In the genomic region with DNA sequence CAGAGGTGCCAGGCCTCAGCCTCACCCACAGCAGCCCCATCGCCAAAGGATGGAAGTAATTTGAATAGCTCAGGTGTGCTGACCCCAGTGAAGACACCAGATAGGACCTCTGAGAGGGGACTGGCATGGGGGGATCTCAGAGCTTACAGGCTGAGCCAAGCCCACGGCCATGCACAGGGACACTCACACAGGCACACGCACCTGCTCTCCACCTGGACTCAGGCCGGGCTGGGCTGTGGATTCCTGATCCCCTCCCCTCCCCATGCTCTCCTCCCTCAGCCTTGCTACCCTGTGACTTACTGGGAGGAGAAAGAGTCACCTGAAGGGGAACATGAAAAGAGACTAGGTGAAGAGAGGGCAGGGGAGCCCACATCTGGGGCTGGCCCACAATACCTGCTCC, we compare ENCODE assay signal across 1 cellular context.
TF ChIP-seq lines count a peak whose summit lies in the region.

No MANE protein-coding gene starts in this region.

TF ChIP-seq in GM23338, 12 proteins besides CTCF, POLR2A, EP300 and RAD21:
- TF ChIP-seq JUNB (IDR thresholded peaks at IDR 0.05; ENCODE audit: unreplicated experiment) = no peak
- TF ChIP-seq, protein P1, sequence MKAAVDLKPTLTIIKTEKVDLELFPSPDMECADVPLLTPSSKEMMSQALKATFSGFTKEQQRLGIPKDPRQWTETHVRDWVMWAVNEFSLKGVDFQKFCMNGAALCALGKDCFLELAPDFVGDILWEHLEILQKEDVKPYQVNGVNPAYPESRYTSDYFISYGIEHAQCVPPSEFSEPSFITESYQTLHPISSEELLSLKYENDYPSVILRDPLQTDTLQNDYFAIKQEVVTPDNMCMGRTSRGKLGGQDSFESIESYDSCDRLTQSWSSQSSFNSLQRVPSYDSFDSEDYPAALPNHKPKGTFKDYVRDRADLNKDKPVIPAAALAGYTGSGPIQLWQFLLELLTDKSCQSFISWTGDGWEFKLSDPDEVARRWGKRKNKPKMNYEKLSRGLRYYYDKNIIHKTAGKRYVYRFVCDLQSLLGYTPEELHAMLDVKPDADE (IDR thresholded peaks at IDR 0.05) = no peak
- TF ChIP-seq, protein P2, sequence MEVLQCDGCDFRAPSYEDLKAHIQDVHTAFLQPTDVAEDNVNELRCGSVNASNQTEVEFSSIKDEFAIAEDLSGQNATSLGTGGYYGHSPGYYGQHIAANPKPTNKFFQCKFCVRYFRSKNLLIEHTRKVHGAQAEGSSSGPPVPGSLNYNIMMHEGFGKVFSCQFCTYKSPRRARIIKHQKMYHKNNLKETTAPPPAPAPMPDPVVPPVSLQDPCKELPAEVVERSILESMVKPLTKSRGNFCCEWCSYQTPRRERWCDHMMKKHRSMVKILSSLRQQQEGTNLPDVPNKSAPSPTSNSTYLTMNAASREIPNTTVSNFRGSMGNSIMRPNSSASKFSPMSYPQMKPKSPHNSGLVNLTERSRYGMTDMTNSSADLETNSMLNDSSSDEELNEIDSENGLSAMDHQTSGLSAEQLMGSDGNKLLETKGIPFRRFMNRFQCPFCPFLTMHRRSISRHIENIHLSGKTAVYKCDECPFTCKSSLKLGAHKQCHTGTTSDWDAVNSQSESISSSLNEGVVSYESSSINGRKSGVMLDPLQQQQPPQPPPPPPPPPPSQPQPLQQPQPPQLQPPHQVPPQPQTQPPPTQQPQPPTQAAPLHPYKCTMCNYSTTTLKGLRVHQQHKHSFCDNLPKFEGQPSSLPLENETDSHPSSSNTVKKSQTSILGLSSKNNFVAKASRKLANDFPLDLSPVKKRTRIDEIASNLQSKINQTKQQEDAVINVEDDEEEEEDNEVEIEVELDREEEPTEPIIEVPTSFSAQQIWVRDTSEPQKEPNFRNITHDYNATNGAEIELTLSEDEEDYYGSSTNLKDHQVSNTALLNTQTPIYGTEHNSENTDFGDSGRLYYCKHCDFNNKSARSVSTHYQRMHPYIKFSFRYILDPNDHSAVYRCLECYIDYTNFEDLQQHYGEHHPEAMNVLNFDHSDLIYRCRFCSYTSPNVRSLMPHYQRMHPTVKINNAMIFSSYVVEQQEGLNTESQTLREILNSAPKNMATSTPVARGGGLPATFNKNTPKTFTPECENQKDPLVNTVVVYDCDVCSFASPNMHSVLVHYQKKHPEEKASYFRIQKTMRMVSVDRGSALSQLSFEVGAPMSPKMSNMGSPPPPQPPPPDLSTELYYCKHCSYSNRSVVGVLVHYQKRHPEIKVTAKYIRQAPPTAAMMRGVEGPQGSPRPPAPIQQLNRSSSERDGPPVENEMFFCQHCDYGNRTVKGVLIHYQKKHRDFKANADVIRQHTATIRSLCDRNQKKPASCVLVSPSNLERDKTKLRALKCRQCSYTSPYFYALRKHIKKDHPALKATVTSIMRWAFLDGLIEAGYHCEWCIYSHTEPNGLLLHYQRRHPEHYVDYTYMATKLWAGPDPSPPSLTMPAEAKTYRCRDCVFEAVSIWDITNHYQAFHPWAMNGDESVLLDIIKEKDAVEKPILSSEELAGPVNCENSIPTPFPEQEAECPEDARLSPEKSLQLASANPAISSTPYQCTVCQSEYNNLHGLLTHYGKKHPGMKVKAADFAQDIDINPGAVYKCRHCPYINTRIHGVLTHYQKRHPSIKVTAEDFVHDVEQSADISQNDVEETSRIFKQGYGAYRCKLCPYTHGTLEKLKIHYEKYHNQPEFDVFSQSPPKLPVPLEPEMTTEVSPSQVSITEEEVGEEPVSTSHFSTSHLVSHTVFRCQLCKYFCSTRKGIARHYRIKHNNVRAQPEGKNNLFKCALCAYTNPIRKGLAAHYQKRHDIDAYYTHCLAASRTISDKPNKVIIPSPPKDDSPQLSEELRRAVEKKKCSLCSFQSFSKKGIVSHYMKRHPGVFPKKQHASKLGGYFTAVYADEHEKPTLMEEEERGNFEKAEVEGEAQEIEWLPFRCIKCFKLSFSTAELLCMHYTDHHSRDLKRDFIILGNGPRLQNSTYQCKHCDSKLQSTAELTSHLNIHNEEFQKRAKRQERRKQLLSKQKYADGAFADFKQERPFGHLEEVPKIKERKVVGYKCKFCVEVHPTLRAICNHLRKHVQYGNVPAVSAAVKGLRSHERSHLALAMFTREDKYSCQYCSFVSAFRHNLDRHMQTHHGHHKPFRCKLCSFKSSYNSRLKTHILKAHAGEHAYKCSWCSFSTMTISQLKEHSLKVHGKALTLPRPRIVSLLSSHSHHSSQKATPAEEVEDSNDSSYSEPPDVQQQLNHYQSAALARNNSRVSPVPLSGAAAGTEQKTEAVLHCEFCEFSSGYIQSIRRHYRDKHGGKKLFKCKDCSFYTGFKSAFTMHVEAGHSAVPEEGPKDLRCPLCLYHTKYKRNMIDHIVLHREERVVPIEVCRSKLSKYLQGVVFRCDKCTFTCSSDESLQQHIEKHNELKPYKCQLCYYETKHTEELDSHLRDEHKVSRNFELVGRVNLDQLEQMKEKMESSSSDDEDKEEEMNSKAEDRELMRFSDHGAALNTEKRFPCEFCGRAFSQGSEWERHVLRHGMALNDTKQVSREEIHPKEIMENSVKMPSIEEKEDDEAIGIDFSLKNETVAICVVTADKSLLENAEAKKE (CRISPR knock-in tag; IDR thresholded peaks at IDR 0.05) = no peak
- TF ChIP-seq, protein P3, sequence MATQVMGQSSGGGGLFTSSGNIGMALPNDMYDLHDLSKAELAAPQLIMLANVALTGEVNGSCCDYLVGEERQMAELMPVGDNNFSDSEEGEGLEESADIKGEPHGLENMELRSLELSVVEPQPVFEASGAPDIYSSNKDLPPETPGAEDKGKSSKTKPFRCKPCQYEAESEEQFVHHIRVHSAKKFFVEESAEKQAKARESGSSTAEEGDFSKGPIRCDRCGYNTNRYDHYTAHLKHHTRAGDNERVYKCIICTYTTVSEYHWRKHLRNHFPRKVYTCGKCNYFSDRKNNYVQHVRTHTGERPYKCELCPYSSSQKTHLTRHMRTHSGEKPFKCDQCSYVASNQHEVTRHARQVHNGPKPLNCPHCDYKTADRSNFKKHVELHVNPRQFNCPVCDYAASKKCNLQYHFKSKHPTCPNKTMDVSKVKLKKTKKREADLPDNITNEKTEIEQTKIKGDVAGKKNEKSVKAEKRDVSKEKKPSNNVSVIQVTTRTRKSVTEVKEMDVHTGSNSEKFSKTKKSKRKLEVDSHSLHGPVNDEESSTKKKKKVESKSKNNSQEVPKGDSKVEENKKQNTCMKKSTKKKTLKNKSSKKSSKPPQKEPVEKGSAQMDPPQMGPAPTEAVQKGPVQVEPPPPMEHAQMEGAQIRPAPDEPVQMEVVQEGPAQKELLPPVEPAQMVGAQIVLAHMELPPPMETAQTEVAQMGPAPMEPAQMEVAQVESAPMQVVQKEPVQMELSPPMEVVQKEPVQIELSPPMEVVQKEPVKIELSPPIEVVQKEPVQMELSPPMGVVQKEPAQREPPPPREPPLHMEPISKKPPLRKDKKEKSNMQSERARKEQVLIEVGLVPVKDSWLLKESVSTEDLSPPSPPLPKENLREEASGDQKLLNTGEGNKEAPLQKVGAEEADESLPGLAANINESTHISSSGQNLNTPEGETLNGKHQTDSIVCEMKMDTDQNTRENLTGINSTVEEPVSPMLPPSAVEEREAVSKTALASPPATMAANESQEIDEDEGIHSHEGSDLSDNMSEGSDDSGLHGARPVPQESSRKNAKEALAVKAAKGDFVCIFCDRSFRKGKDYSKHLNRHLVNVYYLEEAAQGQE (IDR thresholded peaks at IDR 0.05; ENCODE audit: unreplicated experiment) = no peak
- no peak for TF ChIP-seq STAT1 (IDR thresholded peaks at IDR 0.05; ENCODE audit: unreplicated experiment)
- TF ChIP-seq ZNF114 (CRISPR knock-in tag; IDR thresholded peaks at IDR 0.05) = no peak
- TF ChIP-seq ZNF331 (CRISPR knock-in tag; IDR thresholded peaks at IDR 0.05; ENCODE audit: low read depth) = no peak
- no peak for TF ChIP-seq EZH2 (IDR thresholded peaks at IDR 0.05; ENCODE audit: low read depth, unreplicated experiment)
- no peak for TF ChIP-seq EZH2phosphoT487 (IDR thresholded peaks at IDR 0.05; ENCODE audit: unreplicated experiment)
- no peak for TF ChIP-seq CREB1 (CRISPR knock-in tag; IDR thresholded peaks at IDR 0.05; ENCODE audit: low read depth)
- no peak for TF ChIP-seq NANOG (IDR thresholded peaks at IDR 0.05; ENCODE audit: borderline replicate concordance)
- no peak for TF ChIP-seq POLR2AphosphoS5 (IDR thresholded peaks at IDR 0.05; ENCODE audit: low read depth)
